In genomic region chr16:74367636-74368001, GRCh38 we compare ENCODE assay signal across 8 cellular contexts. TPM values are rescaled to one million over a fixed set of nuclear protein-coding genes. Genes with fewer than 3 reads are reported as not detected.
DNase-seq lines count a peak whose midpoint lies in the region; ATAC-seq, FAIRE-seq and TF ChIP-seq lines count a peak whose summit lies in the region.
"Not testable (repeated sequence)": the region's sequence is repeated elsewhere in the genome, so short reads cannot be mapped to it uniquely, and the experiment has no call there.

No MANE protein-coding gene starts in this region.

- not testable (repeated sequence) for TF ChIP-seq CTCF in SU-DHL-6 (IDR thresholded peaks at IDR 0.05; ENCODE audit: insufficient read depth, low read length, poor library complexity, severe bottlenecking); astrocyte (IDR thresholded peaks at IDR 0.05; ENCODE audit: insufficient read depth, low read depth, low read length); natural killer cell (IDR thresholded peaks at IDR 0.05); stomach (IDR thresholded peaks at IDR 0.05)

- H3F3A ChIP-seq in SU-DHL-6 (ENCODE audit: insufficient read depth) = not testable (repeated sequence)

- H3K36me3 Mint-ChIP-seq in astrocyte (ENCODE audit: low read depth, unreplicated experiment); natural killer cell: not testable (repeated sequence)

- DNase-seq in Daoy (ENCODE audit: low read depth) (peak; percentile 29), Right ventricle myocardium superior (peak; percentile 76), stomach (peak; percentile 41)
- DNase-seq in astrocyte (ENCODE audit: low read depth); natural killer cell: not testable (repeated sequence)

- peaks cover 39% of the 10 kb centered on the region for H3K79me2 ChIP-seq in SU-DHL-6 (ENCODE audit: insufficient read depth, low read length)
- H3K79me2 ChIP-seq in astrocyte (ENCODE audit: insufficient read depth, low read length) = peaks cover 44% of the 10 kb centered on the region

- peak overlapping the region; percentile 76 for H3K4me3 ChIP-seq in SU-DHL-6 (ENCODE audit: insufficient read depth, low read length, poor library complexity, severe bottlenecking)
- H3K4me3 ChIP-seq in astrocyte (ENCODE audit: insufficient read depth, low read depth, low read length) = peak overlapping the region; percentile 84
- H3K4me3 ChIP-seq in stomach = peak overlapping the region; percentile 65 to 91 (median 82)

- H4K20me1 ChIP-seq in SU-DHL-6 (ENCODE audit: low read depth, low read length) = not testable (repeated sequence)
- peaks cover 15% of the 10 kb centered on the region for H4K20me1 ChIP-seq in astrocyte (ENCODE audit: insufficient read depth, low read length)

- intact Hi-C loops in Right ventricle myocardium superior (cut with DNase I); stomach (cut with DNase I; ENCODE audit: low total_unique reads): not testable (repeated sequence)
- intact Hi-C loops in natural killer cell (cut with micrococcal nuclease) = loop anchor here (1.0 kb wide), 1 partner anchor 71 kb away; the partner anchor contains the start of gene PSMD7

- peak overlapping the region; percentile 96 for H3K4me3 Mint-ChIP-seq in astrocyte (ENCODE audit: unreplicated experiment)
- H3K4me3 Mint-ChIP-seq in natural killer cell = peak overlapping the region; percentile 94

- not testable (repeated sequence) for H3K27me3 ChIP-seq in SU-DHL-6 (ENCODE audit: low read length); astrocyte (ENCODE audit: insufficient read depth, low read length); stomach

- ATAC-seq in GM21528 (IDR thresholded peaks at IDR 0.05; ENCODE audit: low FRiP score, unreplicated experiment) (peak; percentile 52), HG03520 (IDR thresholded peaks at IDR 0.05; ENCODE audit: unreplicated experiment) (peak; percentile 33), Right ventricle myocardium superior (ENCODE audit: poor library complexity) (peak; percentile 54), natural killer cell (peak in 2 of 3 donors; percentile 43)

- not testable (repeated sequence) for H3K9me3 Mint-ChIP-seq in astrocyte (ENCODE audit: unreplicated experiment); natural killer cell

- not testable (repeated sequence) for H3K27me3 Mint-ChIP-seq in astrocyte (ENCODE audit: low read depth, unreplicated experiment); natural killer cell (ENCODE audit: low read depth in 2 of 2)

- H3K9ac ChIP-seq in SU-DHL-6 (ENCODE audit: low read length) (peak overlapping the region; percentile 72), astrocyte (ENCODE audit: low read length) (peak overlapping the region; percentile 91)

- H3K27ac ChIP-seq in SU-DHL-6 (ENCODE audit: low read depth, low read length) = not testable (repeated sequence)
- H3K27ac ChIP-seq in astrocyte (ENCODE audit: low read depth, low read length) (peak overlapping the region; percentile 56), stomach (peak overlapping the region; percentile 76 to 89 (median 87))

- H3K27ac Mint-ChIP-seq in astrocyte (ENCODE audit: unreplicated experiment) (peak overlapping the region; percentile 86), natural killer cell (peak overlapping the region; percentile 88 to 95)

- H3K4me1 ChIP-seq in astrocyte (ENCODE audit: insufficient read depth, low read length) = not testable (repeated sequence)
- peaks cover 10 to 42% (median 22%) of the 10 kb centered on the region in 4 donors for H3K4me1 ChIP-seq in stomach

- not testable (repeated sequence) for H3K36me3 ChIP-seq in SU-DHL-6 (ENCODE audit: low read length); astrocyte (ENCODE audit: insufficient read depth, low read length)
- H3K36me3 ChIP-seq in stomach = peaks cover 0 to 19% (median 13%) of the 10 kb centered on the region in 4 donors

- WGBS in stomach, 5 donors = 0 to 1% (median 1%) methylated on average over 14 to 28 of the region's 30 CpGs

- not testable (repeated sequence) for H3K9me3 ChIP-seq in SU-DHL-6 (ENCODE audit: insufficient read depth, low read length); astrocyte (ENCODE audit: insufficient read depth, low read depth, low read length); stomach

- TF ChIP-seq POLR2A in stomach (IDR thresholded peaks at IDR 0.05) = not testable (repeated sequence)

- not testable (repeated sequence) for H3K9me2 ChIP-seq in SU-DHL-6 (replicated peaks; ENCODE audit: insufficient read depth, low read length)

- not testable (repeated sequence) for H3K4me1 Mint-ChIP-seq in astrocyte (ENCODE audit: low read depth, unreplicated experiment)
- H3K4me1 Mint-ChIP-seq in natural killer cell = peaks cover 12 to 23% of the 10 kb centered on the region in 2 donors

- not testable (repeated sequence) for FAIRE-seq in astrocyte (lab: Jason Lieb, UNC)

- not testable (repeated sequence) for TF ChIP-seq EP300 in stomach (IDR thresholded peaks at IDR 0.05)

- H3K4me2 ChIP-seq in SU-DHL-6 (ENCODE audit: low read depth, low read length, poor library complexity, severe bottlenecking) (peak overlapping the region; percentile 62), astrocyte (ENCODE audit: low read length) (peak overlapping the region; percentile 95)

- H2AFZ ChIP-seq in SU-DHL-6 (ENCODE audit: low read depth, low read length, severe bottlenecking) = peak overlapping the region; percentile 49
- H2AFZ ChIP-seq in astrocyte (ENCODE audit: low read depth, low read length) = peak overlapping the region; percentile 73

RNA-seq across cellular contexts. Expression of gene NPIPB15, which starts 8.5 kb away (rescaled TPM):
- not detected in 2 replicates for total RNA-seq in Daoy (2014; rRNA removed; shearing (Covaris generic))
- total RNA-seq in astrocyte (3.4 and 3.6 TPM in 2 replicates), Right ventricle myocardium superior (not detected), natural killer cell (10 to 100 TPM; 10.4 to 15.3 (median 12.2) TPM), stomach (10 to 100 TPM in 2 of 5 donors, 1 to 10 TPM in 2, not detected in 1; 4.0 to 48.4 (median 17.0) TPM)
- polyA plus RNA-seq in stomach = 10 to 100 TPM; 15.6 to 39.2 (median 21.2) TPM

RNA-seq across cellular contexts. Expression of gene CLEC18B, which starts 53.7 kb away (rescaled TPM):
- 2.9 TPM in 1 of 2 replicates, not detected in the other for total RNA-seq in Daoy (2014; rRNA removed; shearing (Covaris generic))
- total RNA-seq in astrocyte (4.2 and 4.9 TPM in 2 replicates), Right ventricle myocardium superior (0.32 TPM), natural killer cell (1 to 10 TPM in 1 of 3 donors, under 1 TPM in 2; 0.24 to 1.8 (median 0.30) TPM), stomach (1 to 10 TPM in 1 of 5 donors, not detected in 4; 2.6 TPM)
- 1 to 10 TPM in 1 of 3 donors, under 1 TPM in 1, not detected in 1; 0.25 to 2.6 TPM for polyA plus RNA-seq in stomach
